Comparison of ENCODE assay signal across 27 cellular contexts in genomic region chr13:66301482-66301881, GRCh38.
"Had no signal": no experiment of that assay in that cellular context is flagged by ENCODE, and none has a peak within 500 bp of the region (broad histone marks: within the 10 kb centered on the region; RNA-seq: fewer than 3 reads in every experiment).

No MANE protein-coding gene starts in this region.

- ATAC-seq: activated CD4-positive, alpha-beta T cell treated with anti-CD3 and anti-CD28 coated beads for 36 hours; activated CD8-positive, alpha-beta memory T cell treated with anti-CD3 and anti-CD28 coated beads, Interleukin-2, amount 10 ng/mL, durations not matched to agents 7 days and 5 days; activated CD8-positive, alpha-beta T cell treated with anti-CD3 and anti-CD28 coated beads, Interleukin-2, amount 10 ng/mL, durations not matched to agents 7 days and 5 days; activated naive CD8-positive, alpha-beta T cell treated with anti-CD3 and anti-CD28 coated beads, Interleukin-2, amount 50 U/mL, for 24 hours; body of pancreas; T-helper 17 cell had no signal

- H3K27ac ChIP-seq: adrenal gland, body of pancreas, colonic mucosa, epithelial cell of prostate, esophagus squamous epithelium had no signal

- DNase-seq: activated CD4-positive, alpha-beta memory T cell treated with anti-CD3 and anti-CD28 coated beads for 36 hours; activated CD4-positive, alpha-beta T cell treated with anti-CD3 and anti-CD28 coated beads for 36 hours; activated CD4-positive, alpha-beta T cell treated with anti-CD3 and anti-CD28 coated beads, Interleukin-2, amount 10 ng/mL, durations not matched to agents 24 days and 14 days; activated CD4-positive, CD25-positive, alpha-beta regulatory T cell; activated CD4-positive, CD25-positive, alpha-beta regulatory T cell treated with anti-CD3 and anti-CD28 coated beads, Interleukin-2, amount 50 U/mL, for 72 hours; activated CD8-positive, alpha-beta memory T cell treated with anti-CD3 and anti-CD28 coated beads, Interleukin-2, amount 10 ng/mL, durations not matched to agents 7 days and 5 days; activated CD8-positive, alpha-beta memory T cell treated with anti-CD3 and anti-CD28 coated beads, Interleukin-2, amount 50 U/mL, for 4 hours; activated CD8-positive, alpha-beta T cell treated with anti-CD3 and anti-CD28 coated beads, Interleukin-2, amount 10 ng/mL, durations not matched to agents 7 days and 5 days; activated effector memory CD4-positive, alpha-beta T cell treated with anti-CD3 and anti-CD28 coated beads, Interleukin-2, amount 50 U/mL, for 16 hours; activated naive CD4-positive, alpha-beta T cell treated with anti-CD3 and anti-CD28 coated beads for 36 hours; activated naive CD8-positive, alpha-beta T cell treated with anti-CD3 and anti-CD28 coated beads for 36 hours; activated naive CD8-positive, alpha-beta T cell treated with anti-CD3 and anti-CD28 coated beads, Interleukin-2, amount 50 U/mL, for 24 hours; activated T-cell treated with anti-CD3 and anti-CD28 coated beads, Interleukin-2, amount 50 U/mL, for 1 hour; activated T-cell treated with anti-CD3 and anti-CD28 coated beads, Interleukin-2, amount 50 U/mL, for 48 hours; adrenal gland; aorta; body of pancreas; caudate nucleus; colonic mucosa; effector CD8-positive, alpha-beta T cell; esophagus squamous epithelium; head of caudate nucleus; T-helper 17 cell; T1000 had no signal

- FAIRE-seq: endometrium, endothelial cell of umbilical vein had no signal

- H3K4me3 ChIP-seq: adrenal gland, body of pancreas, colonic mucosa, esophagus squamous epithelium had no signal
